In the genomic region with DNA sequence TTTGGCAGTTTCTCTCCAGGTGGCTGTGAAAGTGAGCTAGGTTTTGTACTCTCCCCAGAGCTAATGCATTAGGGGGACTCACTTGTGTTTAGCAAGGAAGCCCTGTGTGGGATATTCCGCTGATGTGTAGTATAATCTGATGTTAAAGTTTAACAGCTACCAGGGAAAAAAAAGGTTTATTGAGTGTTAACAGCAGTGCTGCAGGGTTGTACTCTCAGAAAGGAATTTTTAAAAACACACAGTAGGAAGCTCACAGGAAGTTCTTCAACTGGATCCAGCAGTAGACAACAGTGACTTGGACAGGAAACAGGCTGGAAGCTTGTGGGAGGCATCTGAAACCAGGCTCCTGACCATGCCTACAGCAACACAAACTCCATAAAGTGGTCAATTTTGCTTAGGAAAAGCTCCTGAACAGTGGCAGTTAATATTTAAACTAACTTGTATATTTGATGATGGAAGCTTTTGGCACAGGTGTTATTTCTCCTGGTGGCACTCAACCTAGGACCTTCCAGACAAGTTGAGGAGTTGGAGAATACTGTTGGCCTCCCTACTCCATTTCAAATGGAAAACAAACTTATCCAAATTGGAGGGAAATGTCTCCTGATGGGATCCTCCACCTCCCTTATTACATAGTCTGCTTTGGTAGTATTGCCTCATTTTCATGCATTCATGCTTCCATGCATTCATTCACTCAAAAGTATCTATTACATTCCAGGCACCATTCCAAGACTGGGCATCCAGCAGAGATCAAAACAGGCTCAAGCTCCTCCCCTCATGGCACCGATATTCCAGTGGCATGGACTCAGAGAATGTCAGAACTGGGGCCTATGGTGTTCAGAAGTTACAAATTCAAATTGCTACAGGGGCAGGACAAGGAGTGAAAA, we compare ENCODE assay signal across 1 cellular context.
TF ChIP-seq lines count a peak whose summit lies in the region.

No MANE protein-coding gene starts in this region.

TF ChIP-seq in SK-N-SH treated with all-trans-retinoic acid at 6 μM for 48 hours, 23 proteins besides CTCF, POLR2A, EP300 and RAD21 (continued from another document):
- TF ChIP-seq, protein P1, sequence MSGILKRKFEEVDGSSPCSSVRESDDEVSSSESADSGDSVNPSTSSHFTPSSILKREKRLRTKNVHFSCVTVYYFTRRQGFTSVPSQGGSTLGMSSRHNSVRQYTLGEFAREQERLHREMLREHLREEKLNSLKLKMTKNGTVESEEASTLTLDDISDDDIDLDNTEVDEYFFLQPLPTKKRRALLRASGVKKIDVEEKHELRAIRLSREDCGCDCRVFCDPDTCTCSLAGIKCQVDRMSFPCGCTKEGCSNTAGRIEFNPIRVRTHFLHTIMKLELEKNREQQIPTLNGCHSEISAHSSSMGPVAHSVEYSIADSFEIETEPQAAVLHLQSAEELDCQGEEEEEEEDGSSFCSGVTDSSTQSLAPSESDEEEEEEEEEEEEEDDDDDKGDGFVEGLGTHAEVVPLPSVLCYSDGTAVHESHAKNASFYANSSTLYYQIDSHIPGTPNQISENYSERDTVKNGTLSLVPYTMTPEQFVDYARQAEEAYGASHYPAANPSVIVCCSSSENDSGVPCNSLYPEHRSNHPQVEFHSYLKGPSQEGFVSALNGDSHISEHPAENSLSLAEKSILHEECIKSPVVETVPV (CRISPR knock-in tag; IDR thresholded peaks at IDR 0.05), result no peak
- TF ChIP-seq OSR1 (CRISPR knock-in tag; IDR thresholded peaks at IDR 0.05) (no peak), ESRRG (CRISPR knock-in tag; IDR thresholded peaks at IDR 0.05) (no peak), ZFP3 (CRISPR knock-in tag; IDR thresholded peaks at IDR 0.05) (no peak), ZNF70 (CRISPR knock-in tag; IDR thresholded peaks at IDR 0.05) (no peak), RARB (CRISPR knock-in tag; IDR thresholded peaks at IDR 0.05) (no peak)
